ENCODE assay signal across 13 cellular contexts in the genomic region with DNA sequence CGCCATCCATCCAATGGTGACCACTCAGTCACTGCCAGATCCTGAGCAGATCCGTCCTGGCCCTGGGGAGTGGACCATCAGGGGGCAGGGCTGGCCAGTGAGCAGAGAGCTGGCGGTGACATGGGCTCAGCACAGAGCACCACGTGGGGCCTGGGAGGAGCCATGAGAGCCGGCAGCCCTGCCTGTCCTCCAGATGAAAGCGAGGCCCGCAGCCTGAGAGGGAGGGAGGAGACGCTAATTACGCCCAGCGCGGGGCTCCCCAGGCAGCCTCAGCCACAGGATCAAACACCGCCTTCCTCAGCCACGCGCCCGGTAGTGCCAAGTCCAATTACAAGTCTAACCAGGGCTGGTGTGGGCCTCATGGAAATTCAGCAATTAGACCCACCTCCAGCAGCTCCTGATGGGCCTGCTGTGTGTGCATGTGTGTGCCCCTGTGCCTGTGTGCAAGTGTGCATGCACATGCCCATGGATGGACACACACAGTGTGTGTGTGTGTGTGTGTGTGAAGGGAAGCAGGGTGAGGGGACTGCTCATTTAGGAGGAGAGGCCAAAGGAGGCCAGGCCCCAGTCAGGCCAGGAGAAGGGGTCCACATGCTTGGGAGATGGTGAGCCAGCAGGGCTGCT.
DNase-seq lines count a peak whose midpoint lies in the region; ATAC-seq and TF ChIP-seq lines count a peak whose summit lies in the region.
"Had no signal": no experiment of that assay in that cellular context is flagged by ENCODE, and none has a peak within 500 bp of the region (broad histone marks: within the 10 kb centered on the region; RNA-seq: fewer than 3 reads in every experiment).

No MANE protein-coding gene starts in this region.

- no peak for TF ChIP-seq CTCF in mucosa of descending colon (IDR thresholded peaks at IDR 0.05)

- no peaks in the 10 kb centered on the region for H3K9me3 ChIP-seq in BLaER1 treated with 17β-estradiol and CSF1 and Interleukin-3, amounts not matched to agents 10 nM and 100 nM (replicated peaks in 1 of 11)
- no peaks in the 10 kb centered on the region for H3K9me3 ChIP-seq in mucosa of descending colon
- H3K9me3 ChIP-seq: uterus had no signal

- peak overlapping the region in 7 of 11 experiments; percentile 28 to 63 (median 49); a peak in 15 of 22 replicates for H3K4me2 ChIP-seq in BLaER1 treated with 17β-estradiol and CSF1 and Interleukin-3, amounts not matched to agents 10 nM and 100 nM
- H3K4me2 ChIP-seq: KMS-11 had no signal

- H3K4me1 ChIP-seq in BLaER1 treated with 17β-estradiol and CSF1 and Interleukin-3, amounts not matched to agents 10 nM and 100 nM, result peaks cover 12 to 59% (median 55%) of the 10 kb centered on the region in 10 experiments
- H3K4me1 ChIP-seq in mucosa of descending colon (ENCODE audit: low read depth), result no peaks in the 10 kb centered on the region
- H3K4me1 ChIP-seq: uterus had no signal

- intact Hi-C loops in mucosa of descending colon (cut with DNase I, micrococcal nuclease), result no loop called here

- DNase-seq in NCI-H1105 treated with DMSO at 0.1 percent for 48 hours (lab: John Stamatoyannopoulos, UW) (peak; percentile 15), amygdala (lab: John Stamatoyannopoulos, UW) (peak in 29 of 56 donors; percentile 7 to 77 (median 44)), mucosa of descending colon (peak; percentile 75 to 81 (median 81))
- DNase-seq in activated CD8-positive, alpha-beta memory T cell treated with anti-CD3 and anti-CD28 coated beads, Interleukin-2, amount 50 U/mL, for 4 hours, result no peak
- DNase-seq: NCI-H446, uterus had no signal

- H3K9ac ChIP-seq in BLaER1 treated with 17β-estradiol and CSF1 and Interleukin-3, amounts not matched to agents 10 nM and 100 nM, result peak overlapping the region in 2 of 11 experiments; percentile 16 to 24; a peak in 2 of 22 replicates
- H3K9ac ChIP-seq: KMS-11 had no signal

- no peak overlapping the region for H3K27ac ChIP-seq in BLaER1 treated with 17β-estradiol and CSF1 and Interleukin-3, amounts not matched to agents 10 nM and 100 nM
- H3K27ac ChIP-seq: C4-2B, KMS-11, uterus had no signal

- H4K20me1 ChIP-seq in BLaER1 treated with 17β-estradiol and CSF1 and Interleukin-3, amounts not matched to agents 10 nM and 100 nM, result peaks cover 0 to 8% (median 4%) of the 10 kb centered on the region in 11 experiments; a peak in 10 of 22 replicates

- peaks cover 0 to 17% (median 0%) of the 10 kb centered on the region in 11 experiments; a peak in 7 of 22 replicates for H3K27me3 ChIP-seq in BLaER1 treated with 17β-estradiol and CSF1 and Interleukin-3, amounts not matched to agents 10 nM and 100 nM
- H3K27me3 ChIP-seq: uterus had no signal

- H3K4me3 ChIP-seq in BLaER1 treated with 17β-estradiol and CSF1 and Interleukin-3, amounts not matched to agents 10 nM and 100 nM, result no peak overlapping the region
- H3K4me3 ChIP-seq in mucosa of descending colon, result no peak overlapping the region
- H3K4me3 ChIP-seq: uterus had no signal

- ATAC-seq in mucosa of descending colon (peak; percentile 94), HG03097 (IDR thresholded peaks at IDR 0.05; ENCODE audit: low FRiP score, unreplicated experiment) (no peak), GM19351 (IDR thresholded peaks at IDR 0.05; ENCODE audit: unreplicated experiment) (no peak), GM19463 (IDR thresholded peaks at IDR 0.05; ENCODE audit: unreplicated experiment) (no peak)
- ATAC-seq: sciatic nerve had no signal

- no peaks in the 10 kb centered on the region for H3K36me3 ChIP-seq in BLaER1 treated with 17β-estradiol and CSF1 and Interleukin-3, amounts not matched to agents 10 nM and 100 nM
- no peaks in the 10 kb centered on the region for H3K36me3 ChIP-seq in mucosa of descending colon (ENCODE audit: low read depth)
- H3K36me3 ChIP-seq: uterus had no signal
